1 cellular context compared by ENCODE assay signal in genomic region chr11:34809191-34810106, GRCh38.
TF ChIP-seq lines count a peak whose summit lies in the region.

No MANE protein-coding gene starts in this region.

TF ChIP-seq in K562, 482 proteins besides CTCF, POLR2A, EP300 and RAD21 (continued from another document and continues in another):
- TF ChIP-seq, protein P1, sequence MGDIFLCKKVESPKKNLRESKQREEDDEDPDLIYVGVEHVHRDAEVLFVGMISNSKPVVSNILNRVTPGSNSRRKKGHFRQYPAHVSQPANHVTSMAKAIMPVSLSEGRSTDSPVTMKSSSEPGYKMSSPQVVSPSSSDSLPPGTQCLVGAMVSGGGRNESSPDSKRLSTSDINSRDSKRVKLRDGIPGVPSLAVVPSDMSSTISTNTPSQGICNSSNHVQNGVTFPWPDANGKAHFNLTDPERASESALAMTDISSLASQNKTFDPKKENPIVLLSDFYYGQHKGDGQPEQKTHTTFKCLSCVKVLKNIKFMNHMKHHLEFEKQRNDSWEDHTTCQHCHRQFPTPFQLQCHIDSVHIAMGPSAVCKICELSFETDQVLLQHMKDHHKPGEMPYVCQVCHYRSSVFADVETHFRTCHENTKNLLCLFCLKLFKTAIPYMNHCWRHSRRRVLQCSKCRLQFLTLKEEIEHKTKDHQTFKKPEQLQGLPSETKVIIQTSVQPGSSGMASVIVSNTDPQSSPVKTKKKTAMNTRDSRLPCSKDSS (IDR thresholded peaks at IDR 0.05; ENCODE audit: low read depth, partially characterized antibody) = no peak
- TF ChIP-seq TAL1 (IDR thresholded peaks at IDR 0.05) = peak; percentile 84
- no peak; the same call in 1 of the 2 replicates for TF ChIP-seq HDAC2 (IDR thresholded peaks at IDR 0.05)
- TF ChIP-seq TAF1 (IDR thresholded peaks at IDR 0.05; ENCODE audit: control insufficient read depth, extremely low read depth, insufficient read depth, low read length, severe bottlenecking) = no peak
- no peak for TF ChIP-seq TCFL5 (CRISPR knock-in tag; conservative IDR thresholded peaks at IDR 0.05)
- TF ChIP-seq REST (CRISPR knock-in tag; IDR thresholded peaks at IDR 0.05; ENCODE audit: low read depth) = no peak
- TF ChIP-seq, protein P2, sequence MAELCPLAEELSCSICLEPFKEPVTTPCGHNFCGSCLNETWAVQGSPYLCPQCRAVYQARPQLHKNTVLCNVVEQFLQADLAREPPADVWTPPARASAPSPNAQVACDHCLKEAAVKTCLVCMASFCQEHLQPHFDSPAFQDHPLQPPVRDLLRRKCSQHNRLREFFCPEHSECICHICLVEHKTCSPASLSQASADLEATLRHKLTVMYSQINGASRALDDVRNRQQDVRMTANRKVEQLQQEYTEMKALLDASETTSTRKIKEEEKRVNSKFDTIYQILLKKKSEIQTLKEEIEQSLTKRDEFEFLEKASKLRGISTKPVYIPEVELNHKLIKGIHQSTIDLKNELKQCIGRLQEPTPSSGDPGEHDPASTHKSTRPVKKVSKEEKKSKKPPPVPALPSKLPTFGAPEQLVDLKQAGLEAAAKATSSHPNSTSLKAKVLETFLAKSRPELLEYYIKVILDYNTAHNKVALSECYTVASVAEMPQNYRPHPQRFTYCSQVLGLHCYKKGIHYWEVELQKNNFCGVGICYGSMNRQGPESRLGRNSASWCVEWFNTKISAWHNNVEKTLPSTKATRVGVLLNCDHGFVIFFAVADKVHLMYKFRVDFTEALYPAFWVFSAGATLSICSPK (IDR thresholded peaks at IDR 0.05; ENCODE audit: borderline replicate concordance) = no peak
- TF ChIP-seq CTBP1 (IDR thresholded peaks at IDR 0.05; ENCODE audit: borderline replicate concordance) = no peak
- TF ChIP-seq ZNF583 (CRISPR knock-in tag; IDR thresholded peaks at IDR 0.05) = 0 out of 2 replicates have a peak, but pooled peaks have one; percentile 23
- peak; percentile 64 for TF ChIP-seq CXXC5 (CRISPR knock-in tag; IDR thresholded peaks at IDR 0.05)
- TF ChIP-seq BRD9 (IDR thresholded peaks at IDR 0.05; ENCODE audit: low read depth, partially characterized antibody) = peak; percentile 64
- TF ChIP-seq BCLAF1 (IDR thresholded peaks at IDR 0.05; ENCODE audit: borderline replicate concordance in 1 of 2, control insufficient read depth in 1 of 2, low read depth in 2 of 2, low read length in 1 of 2) = no peak
- peak; percentile 7 for TF ChIP-seq RBM25 (IDR thresholded peaks at IDR 0.05; ENCODE audit: low read depth, low read length, severe bottlenecking)
- TF ChIP-seq ZNF24 (IDR thresholded peaks at IDR 0.05) = peak; percentile 98
- TF ChIP-seq GTF2E2 (tag; IDR thresholded peaks at IDR 0.05) = peak; percentile 82; the same call in 1 of the 2 replicates
- TF ChIP-seq CBFA2T3 (IDR thresholded peaks at IDR 0.05) = peak; percentile 90
- no peak for TF ChIP-seq SIX5 (IDR thresholded peaks at IDR 0.05; ENCODE audit: borderline replicate concordance in 1 of 2, insufficient read depth in 1 of 2, low read depth in 1 of 2, low read length in 2 of 2)
- no peak for TF ChIP-seq CLOCK (CRISPR knock-in tag; IDR thresholded peaks at IDR 0.05; ENCODE audit: borderline replicate concordance)
- TF ChIP-seq ZNF780A (CRISPR knock-in tag; IDR thresholded peaks at IDR 0.05) = no peak
- TF ChIP-seq ATF1 (CRISPR knock-in tag; IDR thresholded peaks at IDR 0.05) = no peak
- peak; percentile 60 for TF ChIP-seq ATF1 (tag; IDR thresholded peaks at IDR 0.05)
- TF ChIP-seq ZBTB12 (CRISPR knock-in tag; IDR thresholded peaks at IDR 0.05) = peak; percentile 42; the same call in 1 of the 2 replicates
- TF ChIP-seq TBP (optimal IDR thresholded peaks at IDR 0.05; ENCODE audit: low read depth, low read length) = no peak
- TF ChIP-seq ZNF639 (CRISPR knock-in tag; conservative IDR thresholded peaks at IDR 0.05 in 1 of 2, IDR thresholded peaks at IDR 0.05 in 1 of 2) = peak in 1 of 2 experiments; percentile 60; a peak in 1 of 4 replicates
- no peak for TF ChIP-seq PCBP1 (IDR thresholded peaks at IDR 0.05; ENCODE audit: low read depth, low read length, poor library complexity, severe bottlenecking)
- TF ChIP-seq RBM17 (IDR thresholded peaks at IDR 0.05; ENCODE audit: borderline replicate concordance, low read depth, low read length) = no peak
- no peak for TF ChIP-seq ILF3 (IDR thresholded peaks at IDR 0.05; ENCODE audit: borderline replicate concordance)
- peak; percentile 57 for TF ChIP-seq ATF7 (IDR thresholded peaks at IDR 0.05)
- TF ChIP-seq ZNF253 (CRISPR knock-in tag; conservative IDR thresholded peaks at IDR 0.05) = no peak
- TF ChIP-seq RUNX1 (IDR thresholded peaks at IDR 0.05; ENCODE audit: low read depth) = no peak
- peak; percentile 80 for TF ChIP-seq HMBOX1 (IDR thresholded peaks at IDR 0.05)
- TF ChIP-seq MXI1 (IDR thresholded peaks at IDR 0.05; ENCODE audit: low read depth, low read length) = no peak
- TF ChIP-seq ZNF764 (CRISPR knock-in tag; IDR thresholded peaks at IDR 0.05; ENCODE audit: low read depth) = no peak
- no peak for TF ChIP-seq SP1 (CRISPR knock-in tag; IDR thresholded peaks at IDR 0.05)
- no peak for TF ChIP-seq SRSF9 (IDR thresholded peaks at IDR 0.05; ENCODE audit: borderline replicate concordance, low read depth, low read length)
- TF ChIP-seq, protein P3, sequence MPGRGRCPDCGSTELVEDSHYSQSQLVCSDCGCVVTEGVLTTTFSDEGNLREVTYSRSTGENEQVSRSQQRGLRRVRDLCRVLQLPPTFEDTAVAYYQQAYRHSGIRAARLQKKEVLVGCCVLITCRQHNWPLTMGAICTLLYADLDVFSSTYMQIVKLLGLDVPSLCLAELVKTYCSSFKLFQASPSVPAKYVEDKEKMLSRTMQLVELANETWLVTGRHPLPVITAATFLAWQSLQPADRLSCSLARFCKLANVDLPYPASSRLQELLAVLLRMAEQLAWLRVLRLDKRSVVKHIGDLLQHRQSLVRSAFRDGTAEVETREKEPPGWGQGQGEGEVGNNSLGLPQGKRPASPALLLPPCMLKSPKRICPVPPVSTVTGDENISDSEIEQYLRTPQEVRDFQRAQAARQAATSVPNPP (IDR thresholded peaks at IDR 0.05; ENCODE audit: borderline replicate concordance, insufficient read depth, insufficient read length) = no peak
- TF ChIP-seq BHLHE40 (IDR thresholded peaks at IDR 0.05; ENCODE audit: low read length) = no peak
- TF ChIP-seq ZNF699 (CRISPR knock-in tag; IDR thresholded peaks at IDR 0.05; ENCODE audit: insufficient replicate concordance) = no peak
- no peak for TF ChIP-seq TEAD1 (CRISPR knock-in tag; IDR thresholded peaks at IDR 0.05)
- no peak for TF ChIP-seq ZNF561 (CRISPR knock-in tag; conservative IDR thresholded peaks at IDR 0.05)
- TF ChIP-seq PHF20 (IDR thresholded peaks at IDR 0.05; ENCODE audit: partially characterized antibody) = no peak
- no peak for TF ChIP-seq ZNF121 (CRISPR knock-in tag; conservative IDR thresholded peaks at IDR 0.05)
- TF ChIP-seq ARID1B (IDR thresholded peaks at IDR 0.05) = peak; percentile 96
